Comparison of ENCODE assay signal across 10 cellular contexts in the genomic region with DNA sequence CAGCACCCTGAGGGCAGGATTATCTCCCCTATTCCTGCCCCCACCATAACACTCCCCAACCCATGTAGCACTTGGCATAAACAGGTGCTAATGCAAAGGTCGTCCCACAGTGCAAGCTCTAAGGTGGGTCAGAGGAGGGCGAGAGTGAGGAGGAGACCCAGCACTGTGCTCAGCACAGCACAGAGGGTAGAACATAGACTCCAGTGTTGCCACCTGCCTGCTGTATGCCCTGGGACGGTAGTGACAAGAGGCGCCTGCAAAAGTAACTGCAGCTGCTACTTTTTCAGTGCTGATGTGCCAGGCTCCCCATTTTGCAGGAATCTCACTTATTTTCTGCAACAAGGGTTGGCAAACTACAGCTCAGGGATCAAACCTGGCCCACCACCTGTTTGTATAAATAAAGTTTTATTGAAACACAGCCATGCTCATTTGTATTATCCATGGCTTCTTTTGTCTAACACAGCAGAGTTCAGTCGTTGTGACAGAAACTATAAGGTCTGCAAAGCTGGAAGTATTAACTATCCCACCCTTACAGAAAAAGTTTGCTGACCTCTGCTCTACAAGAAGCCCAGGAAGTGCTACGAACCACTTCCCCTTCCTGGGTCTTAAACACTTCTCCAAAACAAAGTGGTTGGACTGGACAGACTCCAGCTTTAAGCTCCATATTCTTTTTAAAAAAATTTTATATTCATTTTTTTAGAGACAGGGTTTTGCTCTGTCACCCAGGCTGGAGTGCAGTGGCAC. TPM values are rescaled to one million over a fixed set of nuclear protein-coding genes. Genes with fewer than 3 reads are reported as not detected.
DNase-seq lines count a peak whose midpoint lies in the region; ATAC-seq and TF ChIP-seq lines count a peak whose summit lies in the region.
"Had no signal": no experiment of that assay in that cellular context is flagged by ENCODE, and none has a peak within 500 bp of the region (broad histone marks: within the 10 kb centered on the region; RNA-seq: fewer than 3 reads in every experiment).

No MANE protein-coding gene starts in this region.

- H3K79me1 ChIP-seq in mesenchymal stem cell (replicated peaks; ENCODE audit: low read length, poor library complexity, severe bottlenecking) = peaks cover 14% of the 10 kb centered on the region

- H4K91ac ChIP-seq in mesenchymal stem cell (ENCODE audit: low read length) = no peak overlapping the region

- no peak overlapping the region for H2BK12ac ChIP-seq in mesenchymal stem cell (ENCODE audit: low read length in 2 of 2)

- POLR2A ChIA-PET in WTC11 (lab: Charles Lee) = no interaction called here

- H3K23ac ChIP-seq in mesenchymal stem cell (ENCODE audit: low read length in 2 of 2) = no peak overlapping the region

- no peak overlapping the region for H2BK15ac ChIP-seq in mesenchymal stem cell (ENCODE audit: low read depth, poor library complexity, severe bottlenecking)

- ATAC-seq in WTC11 (peak; percentile 46; the same call in 1 of the 2 replicates), HG03095 (IDR thresholded peaks at IDR 0.05; ENCODE audit: unreplicated experiment) (no peak), HG03439 (IDR thresholded peaks at IDR 0.05; ENCODE audit: unreplicated experiment) (no peak)

- CTCF ChIA-PET in WTC11 (lab: Charles Lee) = interaction anchor here (0.9 to 7.2 kb wide), 6 partner anchors 12 to 261 kb away, joined by 3 to 97 read pairs (median 4); partner anchors contain the start of genes ARL2, EHD1, FAU and MRPL49

- peak overlapping the region; percentile 92 for H3K27ac ChIP-seq in BLaER1
- no peak overlapping the region for H3K27ac ChIP-seq in mesenchymal stem cell (ENCODE audit: low read length, poor library complexity, severe bottlenecking)

- no peak overlapping the region for H2AFZ ChIP-seq in mesenchymal stem cell (ENCODE audit: low read depth, low read length)

- H3K9me3 ChIP-seq in BLaER1 (no peaks in the 10 kb centered on the region), mesenchymal stem cell (ENCODE audit: control insufficient read depth, low read length) (no peaks in the 10 kb centered on the region)
- H3K9me3 ChIP-seq: Caco-2 had no signal

- no peak overlapping the region for H2BK5ac ChIP-seq in mesenchymal stem cell (ENCODE audit: low read depth, low read length, poor library complexity, severe bottlenecking)

- no peak overlapping the region for H3K4me3 Mint-ChIP-seq in WTC11

- no peak overlapping the region for H4K8ac ChIP-seq in mesenchymal stem cell (ENCODE audit: low read length)

- peak overlapping the region; percentile 80; the same call in 1 of the 2 replicates for H3K9ac ChIP-seq in BLaER1
- no peak overlapping the region for H3K9ac ChIP-seq in mesenchymal stem cell (ENCODE audit: low read length)

- H3K4me1 ChIP-seq in BLaER1 = peaks cover 100% of the 10 kb centered on the region
- H3K4me1 ChIP-seq in mesenchymal stem cell (ENCODE audit: control insufficient read depth, insufficient read depth, low read depth, low read length) = peaks cover 56% of the 10 kb centered on the region

- H3K36me3 ChIP-seq in BLaER1 (peaks cover 15% of the 10 kb centered on the region), mesenchymal stem cell (ENCODE audit: control insufficient read depth in 1 of 2, insufficient read depth in 2 of 2, low read depth in 1 of 2, low read length in 2 of 2) (peaks cover 30 to 41% of the 10 kb centered on the region in 2 experiments)

- H3K4me1 Mint-ChIP-seq in WTC11 = peaks cover 17% of the 10 kb centered on the region

- H3K4ac ChIP-seq in mesenchymal stem cell (ENCODE audit: low read depth in 1 of 2, low read length in 2 of 2) = no peak overlapping the region

- H3K4me3 ChIP-seq in BLaER1 (no peak overlapping the region), mesenchymal stem cell (ENCODE audit: insufficient read depth in 1 of 2, low read depth in 1 of 2, low read length in 2 of 2) (no peak overlapping the region)

- H3K36me3 Mint-ChIP-seq in WTC11 = no peaks in the 10 kb centered on the region; the same call in 1 of the 2 replicates

- H3K9me3 Mint-ChIP-seq in WTC11 = no peaks in the 10 kb centered on the region

- 91% methylated on average over 5 of the region's 6 CpGs for WGBS in mesenchymal stem cell

- H2BK120ac ChIP-seq in mesenchymal stem cell (ENCODE audit: low read depth, low read length) = no peak overlapping the region

- peak overlapping the region; percentile 17 for H2AK5ac ChIP-seq in mesenchymal stem cell (ENCODE audit: low read length, severe bottlenecking)

- H4K20me1 ChIP-seq in BLaER1 = peaks cover 3% of the 10 kb centered on the region; the same call in 1 of the 2 replicates

- no peak for TF ChIP-seq CTCF in WTC11 (IDR thresholded peaks at IDR 0.05)

- DNase-seq in HT-29 (ENCODE audit: low spot score) (peak; percentile 11), WTC11 (ENCODE audit: low spot score) (no peak), mesenchymal stem cell (no peak), amniotic stem cell (lab: John Stamatoyannopoulos, UW) (no peak), NCI-H82 treated with DMSO at 0.1 percent for 48 hours (lab: John Stamatoyannopoulos, UW; ENCODE audit: unreplicated experiment) (no peak)
- DNase-seq: Caco-2, cortex of kidney had no signal

- no peak overlapping the region for H3K27ac Mint-ChIP-seq in WTC11

- no peaks in the 10 kb centered on the region for H3K27me3 Mint-ChIP-seq in WTC11 (ENCODE audit: low read depth)

- H3K27me3 ChIP-seq in BLaER1 (no peaks in the 10 kb centered on the region), mesenchymal stem cell (ENCODE audit: control insufficient read depth in 1 of 2, insufficient read depth in 1 of 2, low read length in 2 of 2) (no peaks in the 10 kb centered on the region)

- H3K14ac ChIP-seq in mesenchymal stem cell (ENCODE audit: low read length in 2 of 2) = no peak overlapping the region

- peak overlapping the region; percentile 97 for H3K4me2 ChIP-seq in BLaER1
- no peak overlapping the region for H3K4me2 ChIP-seq in mesenchymal stem cell (ENCODE audit: low read length, poor library complexity, severe bottlenecking)

- no peak overlapping the region for H3K18ac ChIP-seq in mesenchymal stem cell (ENCODE audit: low read depth in 1 of 2, low read length in 2 of 2)

TF ChIP-seq in WTC11, 78 proteins besides CTCF, POLR2A, EP300 and RAD21 (continues in another document):
- TF ChIP-seq SOX15 (CRISPR knock-in tag; IDR thresholded peaks at IDR 0.05) (no peak), NR3C1 (CRISPR knock-in tag; conservative IDR thresholded peaks at IDR 0.05; ENCODE audit: low read depth) (no peak)
- TF ChIP-seq, protein P1, sequence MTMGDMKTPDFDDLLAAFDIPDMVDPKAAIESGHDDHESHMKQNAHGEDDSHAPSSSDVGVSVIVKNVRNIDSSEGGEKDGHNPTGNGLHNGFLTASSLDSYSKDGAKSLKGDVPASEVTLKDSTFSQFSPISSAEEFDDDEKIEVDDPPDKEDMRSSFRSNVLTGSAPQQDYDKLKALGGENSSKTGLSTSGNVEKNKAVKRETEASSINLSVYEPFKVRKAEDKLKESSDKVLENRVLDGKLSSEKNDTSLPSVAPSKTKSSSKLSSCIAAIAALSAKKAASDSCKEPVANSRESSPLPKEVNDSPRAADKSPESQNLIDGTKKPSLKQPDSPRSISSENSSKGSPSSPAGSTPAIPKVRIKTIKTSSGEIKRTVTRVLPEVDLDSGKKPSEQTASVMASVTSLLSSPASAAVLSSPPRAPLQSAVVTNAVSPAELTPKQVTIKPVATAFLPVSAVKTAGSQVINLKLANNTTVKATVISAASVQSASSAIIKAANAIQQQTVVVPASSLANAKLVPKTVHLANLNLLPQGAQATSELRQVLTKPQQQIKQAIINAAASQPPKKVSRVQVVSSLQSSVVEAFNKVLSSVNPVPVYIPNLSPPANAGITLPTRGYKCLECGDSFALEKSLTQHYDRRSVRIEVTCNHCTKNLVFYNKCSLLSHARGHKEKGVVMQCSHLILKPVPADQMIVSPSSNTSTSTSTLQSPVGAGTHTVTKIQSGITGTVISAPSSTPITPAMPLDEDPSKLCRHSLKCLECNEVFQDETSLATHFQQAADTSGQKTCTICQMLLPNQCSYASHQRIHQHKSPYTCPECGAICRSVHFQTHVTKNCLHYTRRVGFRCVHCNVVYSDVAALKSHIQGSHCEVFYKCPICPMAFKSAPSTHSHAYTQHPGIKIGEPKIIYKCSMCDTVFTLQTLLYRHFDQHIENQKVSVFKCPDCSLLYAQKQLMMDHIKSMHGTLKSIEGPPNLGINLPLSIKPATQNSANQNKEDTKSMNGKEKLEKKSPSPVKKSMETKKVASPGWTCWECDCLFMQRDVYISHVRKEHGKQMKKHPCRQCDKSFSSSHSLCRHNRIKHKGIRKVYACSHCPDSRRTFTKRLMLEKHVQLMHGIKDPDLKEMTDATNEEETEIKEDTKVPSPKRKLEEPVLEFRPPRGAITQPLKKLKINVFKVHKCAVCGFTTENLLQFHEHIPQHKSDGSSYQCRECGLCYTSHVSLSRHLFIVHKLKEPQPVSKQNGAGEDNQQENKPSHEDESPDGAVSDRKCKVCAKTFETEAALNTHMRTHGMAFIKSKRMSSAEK (CRISPR knock-in tag; IDR thresholded peaks at IDR 0.05; ENCODE audit: borderline replicate concordance) = no peak
- TF ChIP-seq, protein P2, sequence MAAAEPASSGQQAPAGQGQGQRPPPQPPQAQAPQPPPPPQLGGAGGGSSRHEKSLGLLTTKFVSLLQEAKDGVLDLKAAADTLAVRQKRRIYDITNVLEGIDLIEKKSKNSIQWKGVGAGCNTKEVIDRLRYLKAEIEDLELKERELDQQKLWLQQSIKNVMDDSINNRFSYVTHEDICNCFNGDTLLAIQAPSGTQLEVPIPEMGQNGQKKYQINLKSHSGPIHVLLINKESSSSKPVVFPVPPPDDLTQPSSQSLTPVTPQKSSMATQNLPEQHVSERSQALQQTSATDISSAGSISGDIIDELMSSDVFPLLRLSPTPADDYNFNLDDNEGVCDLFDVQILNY (CRISPR knock-in tag; IDR thresholded peaks at IDR 0.05) = no peak

RNA-seq across cellular contexts. Expression of gene CDC42BPG, which starts 16.9 kb away (rescaled TPM):
- total RNA-seq in HT-29 (2014; rRNA removed; shearing (Covaris generic)) = 22.7 and 24.7 TPM in 2 replicates
- 14.9 to 21.6 TPM (median 17.3 TPM) in 3 replicates for total RNA-seq in WTC11 (2021)
- 0.26 TPM for polyA plus RNA-seq in mesenchymal stem cell (2013, experiment 1 of 2)
- 0.21 TPM for polyA plus RNA-seq in mesenchymal stem cell (2013, experiment 2 of 2)

RNA-seq across cellular contexts. Expression of gene EHD1, which starts 17.0 kb away (rescaled TPM):
- 118 and 123 TPM in 2 replicates for total RNA-seq in HT-29 (2014; rRNA removed; shearing (Covaris generic))
- total RNA-seq in WTC11 (2021) = 29.9 to 38.1 TPM (median 35.2 TPM) in 3 replicates
- polyA plus RNA-seq in mesenchymal stem cell (2013, experiment 1 of 2) = 57.6 TPM
- polyA plus RNA-seq in mesenchymal stem cell (2013, experiment 2 of 2) = 57.2 TPM

RNA-seq across cellular contexts. Expression of gene MEN1, which starts 51.0 kb away (rescaled TPM):
- 35.1 and 38.0 TPM in 2 replicates for total RNA-seq in HT-29 (2014; rRNA removed; shearing (Covaris generic))
- total RNA-seq in WTC11 (2021) = 47.1 to 53.3 TPM (median 51.2 TPM) in 3 replicates
- 30.3 TPM for polyA plus RNA-seq in mesenchymal stem cell (2013, experiment 1 of 2)
- polyA plus RNA-seq in mesenchymal stem cell (2013, experiment 2 of 2) = 29.2 TPM

RNA-seq across cellular contexts. Expression of gene ATG2A, which starts 55.6 kb away (rescaled TPM):
- 47.1 and 50.5 TPM in 2 replicates for total RNA-seq in HT-29 (2014; rRNA removed; shearing (Covaris generic))
- total RNA-seq in WTC11 (2021) = 25.2 to 31.4 TPM (median 27.6 TPM) in 3 replicates
- 6.2 TPM for polyA plus RNA-seq in mesenchymal stem cell (2013, experiment 1 of 2)
- polyA plus RNA-seq in mesenchymal stem cell (2013, experiment 2 of 2) = 6.0 TPM

RNA-seq across cellular contexts. Expression of gene MAP4K2, which starts 58.4 kb away (rescaled TPM):
- 44.4 and 57.0 TPM in 2 replicates for total RNA-seq in HT-29 (2014; rRNA removed; shearing (Covaris generic))
- total RNA-seq in WTC11 (2021) = 24.5 to 31.6 TPM (median 28.3 TPM) in 3 replicates
- 12.3 TPM for polyA plus RNA-seq in mesenchymal stem cell (2013, experiment 1 of 2)
- 13.7 TPM for polyA plus RNA-seq in mesenchymal stem cell (2013, experiment 2 of 2)
